Comparison of ENCODE assay signal across 17 cellular contexts in genomic region chr2:56248965-56249742, GRCh38.
A peak's percentile ranks its signal among the peaks of the same experiment; 100 is the strongest.
DNase-seq lines count a peak whose midpoint lies in the region; ATAC-seq and TF ChIP-seq lines count a peak whose summit lies in the region.
"Had no signal": no experiment of that assay in that cellular context is flagged by ENCODE, and none has a peak within 500 bp of the region (broad histone marks: within the 10 kb centered on the region; RNA-seq: fewer than 3 reads in every experiment).

No MANE protein-coding gene starts in this region.

- H3K4me1 Mint-ChIP-seq in stimulated activated memory B cell treated with anti-CD40 and anti-IgM and Interleukin-4, amounts not matched to agents 10 μg/mL and 1 μg/mL and 100 μg/mL, for 72 hours: no peaks in the 10 kb centered on the region
- H3K4me1 Mint-ChIP-seq in activated naive CD4-positive, alpha-beta T cell treated with anti-CD3 and anti-CD28 coated beads for 36 hours (ENCODE audit: low read depth): no peaks in the 10 kb centered on the region
- H3K4me1 Mint-ChIP-seq: CD14-positive monocyte had no signal

- H3K27me3 ChIP-seq in heart right ventricle (no peaks in the 10 kb centered on the region), right atrium auricular region (no peaks in the 10 kb centered on the region)

- H3K27me3 Mint-ChIP-seq in stimulated activated memory B cell treated with anti-CD40 and anti-IgM and Interleukin-4, amounts not matched to agents 10 μg/mL and 1 μg/mL and 100 μg/mL, for 72 hours: no peaks in the 10 kb centered on the region
- no peaks in the 10 kb centered on the region for H3K27me3 Mint-ChIP-seq in activated naive CD4-positive, alpha-beta T cell treated with anti-CD3 and anti-CD28 coated beads for 36 hours (ENCODE audit: low read depth)

- peak in 5 of 8 donors; percentile 51 to 71 (median 65) for ATAC-seq in heart right ventricle
- peak; percentile 25 for ATAC-seq in stimulated activated memory B cell treated with anti-CD40 and anti-IgM and Interleukin-4, amounts not matched to agents 10 μg/mL and 1 μg/mL and 100 μg/mL, for 72 hours
- no peak for ATAC-seq in HG02852 (IDR thresholded peaks at IDR 0.05; ENCODE audit: unreplicated experiment)

- H3K27ac ChIP-seq in heart right ventricle (peak overlapping the region in 1 of 10 donors; percentile 56), right atrium auricular region (no peak overlapping the region)

- no peak for TF ChIP-seq CTCF in heart right ventricle (IDR thresholded peaks at IDR 0.05)
- TF ChIP-seq CTCF in right atrium auricular region (IDR thresholded peaks at IDR 0.05): no peak
- no peak for TF ChIP-seq CTCF in fibroblast of the aortic adventitia (IDR thresholded peaks at IDR 0.05; ENCODE audit: insufficient read depth, low read length)

- H3K9me3 ChIP-seq in heart right ventricle (peaks cover 0 to 5% (median 0%) of the 10 kb centered on the region in 11 donors), right atrium auricular region (no peaks in the 10 kb centered on the region)

- no peak overlapping the region for H3K27ac Mint-ChIP-seq in stimulated activated memory B cell treated with anti-CD40 and anti-IgM and Interleukin-4, amounts not matched to agents 10 μg/mL and 1 μg/mL and 100 μg/mL, for 72 hours
- H3K27ac Mint-ChIP-seq in activated naive CD4-positive, alpha-beta T cell treated with anti-CD3 and anti-CD28 coated beads for 36 hours: no peak overlapping the region
- H3K27ac Mint-ChIP-seq: CD14-positive monocyte had no signal

- no peaks in the 10 kb centered on the region for H3K36me3 Mint-ChIP-seq in stimulated activated memory B cell treated with anti-CD40 and anti-IgM and Interleukin-4, amounts not matched to agents 10 μg/mL and 1 μg/mL and 100 μg/mL, for 72 hours
- no peaks in the 10 kb centered on the region for H3K36me3 Mint-ChIP-seq in activated naive CD4-positive, alpha-beta T cell treated with anti-CD3 and anti-CD28 coated beads for 36 hours (ENCODE audit: low read depth)
- H3K36me3 Mint-ChIP-seq: CD14-positive monocyte had no signal

- intact Hi-C loops in heart right ventricle (cut with DNase I): no loop called here
- intact Hi-C loops in activated naive CD4-positive, alpha-beta T cell treated with anti-CD3 and anti-CD28 coated beads for 36 hours (cut with micrococcal nuclease): no loop called here

- H3K9me3 Mint-ChIP-seq in stimulated activated memory B cell treated with anti-CD40 and anti-IgM and Interleukin-4, amounts not matched to agents 10 μg/mL and 1 μg/mL and 100 μg/mL, for 72 hours: no peaks in the 10 kb centered on the region
- H3K9me3 Mint-ChIP-seq in activated naive CD4-positive, alpha-beta T cell treated with anti-CD3 and anti-CD28 coated beads for 36 hours: no peaks in the 10 kb centered on the region

- CTCF ChIA-PET in activated naive CD4-positive, alpha-beta T cell treated with anti-CD3 and anti-CD28 coated beads for 36 hours (lab: Charles Lee): no interaction called here

- no peak overlapping the region for H3K4me3 Mint-ChIP-seq in stimulated activated memory B cell treated with anti-CD40 and anti-IgM and Interleukin-4, amounts not matched to agents 10 μg/mL and 1 μg/mL and 100 μg/mL, for 72 hours
- H3K4me3 Mint-ChIP-seq in activated naive CD4-positive, alpha-beta T cell treated with anti-CD3 and anti-CD28 coated beads for 36 hours: no peak overlapping the region
- H3K4me3 Mint-ChIP-seq: CD14-positive monocyte had no signal

- H3K4me3 ChIP-seq in heart right ventricle (no peak overlapping the region), right atrium auricular region (no peak overlapping the region), fibroblast of the aortic adventitia (ENCODE audit: low read depth, low read length) (no peak overlapping the region)

- no peak for DNase-seq in heart right ventricle
- no peak for DNase-seq in right atrium auricular region (ENCODE audit: low spot score)
- DNase-seq in M059J (ENCODE audit: low read depth): peak; percentile 62
- peak; percentile 35 for DNase-seq in fibroblast of the aortic adventitia (ENCODE audit: low read depth)
- DNase-seq in NCI-H526 treated with DMSO at 0.1 percent for 48 hours (lab: John Stamatoyannopoulos, UW): no peak
- DNase-seq in activated naive CD4-positive, alpha-beta T cell treated with anti-CD3 and anti-CD28 coated beads for 36 hours: no peak
- DNase-seq: COR-L47, DMS153, KG1, NCI-H1105, NCI-H1694 treated with DMSO at 0.1 percent for 48 hours, NCI-H446 treated with DMSO at 0.1 percent for 48 hours, NCI-H82, SHP77 treated with DMSO at 0.1 percent for 48 hours had no signal

- H3K36me3 ChIP-seq in heart right ventricle: no peaks in the 10 kb centered on the region
- H3K36me3 ChIP-seq in right atrium auricular region: no peaks in the 10 kb centered on the region

- WGBS in heart right ventricle, 2 donors: 53 to 65% methylated on average over 5 of the region's 5 CpGs

- peaks cover 3 to 40% (median 14%) of the 10 kb centered on the region in 9 donors for H3K4me1 ChIP-seq in heart right ventricle
- H3K4me1 ChIP-seq in right atrium auricular region: no peaks in the 10 kb centered on the region

Comparison
In these comparisons a context has a peak if more than half of its experiments do, and no peak if none do; other contexts are left out.
1. DNase-seq: peak in M059J (single experiment) and fibroblast of the aortic adventitia (single experiment); none in heart right ventricle (0 of 2), right atrium auricular region (single experiment), NCI-H526 treated with DMSO at 0.1 percent for 48 hours (single experiment) and activated naive CD4-positive, alpha-beta T cell treated with anti-CD3 and anti-CD28 coated beads for 36 hours (single experiment).